Comparison of ENCODE assay signal across 17 cellular contexts in the genomic region with DNA sequence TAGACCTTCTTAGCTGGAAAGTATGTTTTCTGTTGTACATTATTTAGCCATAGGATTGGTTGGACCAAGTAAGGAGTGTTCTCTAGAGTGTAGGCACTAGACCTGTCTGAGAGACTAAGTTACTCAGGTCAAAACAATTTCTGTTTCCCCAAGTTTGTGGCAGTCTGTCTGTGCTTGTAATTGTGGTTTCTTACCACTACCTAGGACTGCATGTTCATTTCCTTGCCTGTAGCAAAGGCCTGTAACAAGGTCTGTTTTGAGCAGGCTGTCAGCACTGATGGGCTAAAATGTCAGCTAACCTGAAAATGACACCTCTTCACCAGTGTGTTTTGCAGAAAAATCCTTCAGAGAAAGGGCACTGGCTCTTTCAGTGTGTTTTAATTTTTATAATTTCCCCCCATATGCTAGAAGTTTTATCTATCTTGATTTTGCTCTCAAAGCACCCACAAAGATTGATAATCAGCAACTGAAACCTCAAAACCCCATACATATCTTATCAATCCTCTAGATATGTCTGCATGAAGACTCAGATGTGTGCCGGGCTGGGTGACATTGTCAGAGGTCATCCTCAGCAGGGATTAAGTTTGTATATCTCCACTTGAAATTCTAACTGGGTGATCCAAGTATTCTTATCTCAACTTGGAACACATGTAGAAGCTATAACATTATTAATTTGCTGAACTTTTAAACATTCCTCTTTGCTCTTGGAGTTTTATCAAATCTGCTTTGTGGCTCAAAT. TPM values are rescaled to one million over a fixed set of nuclear protein-coding genes. Genes with fewer than 3 reads are reported as not detected.
DNase-seq lines count a peak whose midpoint lies in the region; ATAC-seq and TF ChIP-seq lines count a peak whose summit lies in the region.
"Had no signal": no experiment of that assay in that cellular context is flagged by ENCODE, and none has a peak within 500 bp of the region (broad histone marks: within the 10 kb centered on the region; RNA-seq: fewer than 3 reads in every experiment).

No MANE protein-coding gene starts in this region.

- ATAC-seq in stimulated activated naive B cell treated with anti-CD40 and anti-IgM and Interleukin-4, amounts not matched to agents 10 μg/mL and 1 μg/mL and 100 μg/mL, for 72 hours (replicated peaks): no peak
- ATAC-seq: K562 had no signal

- H3K9me3 ChIP-seq in osteoblast (ENCODE audit: low read depth, low read length): no peaks in the 10 kb centered on the region
- H3K9me3 ChIP-seq: vagina had no signal

- no peak overlapping the region for H3K27ac ChIP-seq in osteoblast (ENCODE audit: low read depth, low read length)
- H3K27ac ChIP-seq: coronary artery, vagina, VCaP had no signal

- no peaks in the 10 kb centered on the region for H4K20me1 ChIP-seq in osteoblast (ENCODE audit: insufficient read depth, low read length)

- no peak overlapping the region for H3K4me2 ChIP-seq in osteoblast (ENCODE audit: insufficient read depth, low read length)

- no peaks in the 10 kb centered on the region for H3K79me2 ChIP-seq in osteoblast (ENCODE audit: insufficient read depth, low read length)

- TF ChIP-seq CTCF in astrocyte of the spinal cord (IDR thresholded peaks at IDR 0.05; ENCODE audit: low read depth, low read length) (no peak), osteoblast (IDR thresholded peaks at IDR 0.05; ENCODE audit: extremely low read depth, low read depth, low read length) (no peak)

- no peak overlapping the region for H3K4me3 Mint-ChIP-seq in activated T-cell treated with anti-CD3 and anti-CD28 coated beads, Interleukin-2, amount 50 U/mL, for 24 hours
- H3K4me3 Mint-ChIP-seq in stimulated activated naive B cell treated with anti-CD40 and anti-IgM and Interleukin-4, amounts not matched to agents 10 μg/mL and 1 μg/mL and 100 μg/mL, for 72 hours: no peak overlapping the region

- H3K27me3 Mint-ChIP-seq in activated T-cell treated with anti-CD3 and anti-CD28 coated beads, Interleukin-2, amount 50 U/mL, for 24 hours: peaks cover 7% of the 10 kb centered on the region
- peaks cover 0 to 15% of the 10 kb centered on the region in 2 donors for H3K27me3 Mint-ChIP-seq in stimulated activated naive B cell treated with anti-CD40 and anti-IgM and Interleukin-4, amounts not matched to agents 10 μg/mL and 1 μg/mL and 100 μg/mL, for 72 hours

- no peak for DNase-seq in activated T-cell treated with anti-CD3 and anti-CD28 coated beads, Interleukin-2, amount 50 U/mL, for 24 hours
- DNase-seq in activated T-cell treated with anti-CD3 and anti-CD28 coated beads for 4 hours: no peak
- peak; percentile 54 for DNase-seq in OCI-M1 (lab: John Stamatoyannopoulos, UW)
- peak; percentile 38 for DNase-seq in astrocyte of the spinal cord (ENCODE audit: low read depth, low spot score)
- peak; percentile 3 for DNase-seq in osteoblast (ENCODE audit: insufficient read length, low spot score, missing footprints)
- DNase-seq in NCI-H1105 (lab: John Stamatoyannopoulos, UW): no peak
- no peak for DNase-seq in stimulated activated naive B cell treated with anti-CD40 and anti-IgM and Interleukin-4, amounts not matched to agents 10 μg/mL and 1 μg/mL and 100 μg/mL, for 72 hours
- no peak for DNase-seq in NK-92 treated with Interleukin-12 subunit alpha and Interleukin-12 subunit beta, amount 100 ng/mL, for 24 hours (lab: John Stamatoyannopoulos, UW)
- DNase-seq: activated effector memory CD4-positive, alpha-beta T cell treated with Interleukin-2 at 50 U/mL for 16 hours; COR-L47; NCI-H1694; NCI-H69 had no signal

- no peaks in the 10 kb centered on the region for H3K36me3 ChIP-seq in osteoblast (ENCODE audit: insufficient read depth, low read length)
- H3K36me3 ChIP-seq: vagina had no signal

- peaks cover 16% of the 10 kb centered on the region for H3K4me1 Mint-ChIP-seq in activated T-cell treated with anti-CD3 and anti-CD28 coated beads, Interleukin-2, amount 50 U/mL, for 24 hours (ENCODE audit: low read depth)
- H3K4me1 Mint-ChIP-seq in stimulated activated naive B cell treated with anti-CD40 and anti-IgM and Interleukin-4, amounts not matched to agents 10 μg/mL and 1 μg/mL and 100 μg/mL, for 72 hours: no peaks in the 10 kb centered on the region

- no peaks in the 10 kb centered on the region for H3K36me3 Mint-ChIP-seq in activated T-cell treated with anti-CD3 and anti-CD28 coated beads, Interleukin-2, amount 50 U/mL, for 24 hours (ENCODE audit: low read depth)
- H3K36me3 Mint-ChIP-seq in stimulated activated naive B cell treated with anti-CD40 and anti-IgM and Interleukin-4, amounts not matched to agents 10 μg/mL and 1 μg/mL and 100 μg/mL, for 72 hours: no peaks in the 10 kb centered on the region

- H3K27me3 ChIP-seq in osteoblast (ENCODE audit: insufficient read depth, low read length): no peaks in the 10 kb centered on the region
- H3K27me3 ChIP-seq: vagina had no signal

- H3K4me1 ChIP-seq in osteoblast (ENCODE audit: insufficient read depth, low read length): no peaks in the 10 kb centered on the region
- H3K4me1 ChIP-seq: vagina had no signal

- in situ Hi-C loops in astrocyte of the spinal cord (cut with HindIII; ENCODE audit: low sequenced_read_pairs): no loop called here

- H2AFZ ChIP-seq in osteoblast (ENCODE audit: low read length): no peak overlapping the region

- no peak overlapping the region for H3K4me3 ChIP-seq in astrocyte of the spinal cord (ENCODE audit: low read depth, low read length)
- no peak overlapping the region for H3K4me3 ChIP-seq in osteoblast (ENCODE audit: insufficient read depth, low read length)
- H3K4me3 ChIP-seq: coronary artery, K562, vagina had no signal

- no peaks in the 10 kb centered on the region for H3K9me3 Mint-ChIP-seq in activated T-cell treated with anti-CD3 and anti-CD28 coated beads, Interleukin-2, amount 50 U/mL, for 24 hours
- no peaks in the 10 kb centered on the region for H3K9me3 Mint-ChIP-seq in stimulated activated naive B cell treated with anti-CD40 and anti-IgM and Interleukin-4, amounts not matched to agents 10 μg/mL and 1 μg/mL and 100 μg/mL, for 72 hours

- H3K27ac Mint-ChIP-seq in activated T-cell treated with anti-CD3 and anti-CD28 coated beads, Interleukin-2, amount 50 U/mL, for 24 hours: peak overlapping the region; percentile 53
- no peak overlapping the region for H3K27ac Mint-ChIP-seq in stimulated activated naive B cell treated with anti-CD40 and anti-IgM and Interleukin-4, amounts not matched to agents 10 μg/mL and 1 μg/mL and 100 μg/mL, for 72 hours
- H3K27ac Mint-ChIP-seq: progenitor cell of endocrine pancreas had no signal

RNA-seq across cellular contexts. Expression of a gene that starts 50.7 kb away (rescaled TPM):
- under 0.01 TPM in 1 of 2 replicates, not detected in the other for total RNA-seq in osteoblast

Comparison
In these comparisons a context has a peak if more than half of its experiments do, and no peak if none do; other contexts are left out.
1. DNase-seq: peak in OCI-M1 (single experiment), astrocyte of the spinal cord (single experiment) and osteoblast (single experiment); none in activated T-cell treated with anti-CD3 and anti-CD28 coated beads, Interleukin-2, amount 50 U/mL, for 24 hours (single experiment), activated T-cell treated with anti-CD3 and anti-CD28 coated beads for 4 hours (single experiment), NCI-H1105 (single experiment), stimulated activated naive B cell treated with anti-CD40 and anti-IgM and Interleukin-4, amounts not matched to agents 10 μg/mL and 1 μg/mL and 100 μg/mL, for 72 hours (single experiment) and NK-92 treated with Interleukin-12 subunit alpha and Interleukin-12 subunit beta, amount 100 ng/mL, for 24 hours (single experiment).